In the genomic region with DNA sequence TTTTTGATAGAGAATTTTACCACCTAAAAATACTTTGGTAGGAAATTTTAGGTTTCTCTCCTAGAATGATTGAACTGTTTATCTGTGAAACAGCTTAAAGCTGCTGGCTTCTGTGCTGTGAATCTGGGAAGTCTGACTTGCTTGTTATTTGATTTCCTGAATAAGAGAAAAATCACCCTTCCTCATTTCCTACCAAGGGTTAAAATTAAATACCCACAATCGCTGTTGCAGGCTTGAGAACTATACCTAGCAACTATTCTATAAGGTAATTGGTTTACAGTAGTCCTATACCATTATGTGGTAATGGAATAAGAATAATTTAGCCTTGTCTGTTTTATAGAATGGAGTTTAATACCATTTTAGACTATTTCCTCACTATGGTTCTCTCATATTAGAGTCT, we compare ENCODE assay signal across 2 cellular contexts.
TF ChIP-seq lines count a peak whose summit lies in the region.

No MANE protein-coding gene starts in this region.

TF ChIP-seq in SK-N-SH, 30 proteins besides CTCF, POLR2A, EP300 and RAD21 (continued from another document):
- TF ChIP-seq, protein P1, sequence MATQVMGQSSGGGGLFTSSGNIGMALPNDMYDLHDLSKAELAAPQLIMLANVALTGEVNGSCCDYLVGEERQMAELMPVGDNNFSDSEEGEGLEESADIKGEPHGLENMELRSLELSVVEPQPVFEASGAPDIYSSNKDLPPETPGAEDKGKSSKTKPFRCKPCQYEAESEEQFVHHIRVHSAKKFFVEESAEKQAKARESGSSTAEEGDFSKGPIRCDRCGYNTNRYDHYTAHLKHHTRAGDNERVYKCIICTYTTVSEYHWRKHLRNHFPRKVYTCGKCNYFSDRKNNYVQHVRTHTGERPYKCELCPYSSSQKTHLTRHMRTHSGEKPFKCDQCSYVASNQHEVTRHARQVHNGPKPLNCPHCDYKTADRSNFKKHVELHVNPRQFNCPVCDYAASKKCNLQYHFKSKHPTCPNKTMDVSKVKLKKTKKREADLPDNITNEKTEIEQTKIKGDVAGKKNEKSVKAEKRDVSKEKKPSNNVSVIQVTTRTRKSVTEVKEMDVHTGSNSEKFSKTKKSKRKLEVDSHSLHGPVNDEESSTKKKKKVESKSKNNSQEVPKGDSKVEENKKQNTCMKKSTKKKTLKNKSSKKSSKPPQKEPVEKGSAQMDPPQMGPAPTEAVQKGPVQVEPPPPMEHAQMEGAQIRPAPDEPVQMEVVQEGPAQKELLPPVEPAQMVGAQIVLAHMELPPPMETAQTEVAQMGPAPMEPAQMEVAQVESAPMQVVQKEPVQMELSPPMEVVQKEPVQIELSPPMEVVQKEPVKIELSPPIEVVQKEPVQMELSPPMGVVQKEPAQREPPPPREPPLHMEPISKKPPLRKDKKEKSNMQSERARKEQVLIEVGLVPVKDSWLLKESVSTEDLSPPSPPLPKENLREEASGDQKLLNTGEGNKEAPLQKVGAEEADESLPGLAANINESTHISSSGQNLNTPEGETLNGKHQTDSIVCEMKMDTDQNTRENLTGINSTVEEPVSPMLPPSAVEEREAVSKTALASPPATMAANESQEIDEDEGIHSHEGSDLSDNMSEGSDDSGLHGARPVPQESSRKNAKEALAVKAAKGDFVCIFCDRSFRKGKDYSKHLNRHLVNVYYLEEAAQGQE (IDR thresholded peaks at IDR 0.05; ENCODE audit: low read depth, low read length), result no peak
- TF ChIP-seq RCOR1 (IDR thresholded peaks at IDR 0.05; ENCODE audit: low read length) (no peak), FOXM1 (IDR thresholded peaks at IDR 0.05; ENCODE audit: low read depth) (no peak), GABPA (IDR thresholded peaks at IDR 0.05; ENCODE audit: low read depth) (no peak)
- TF ChIP-seq, protein P2, sequence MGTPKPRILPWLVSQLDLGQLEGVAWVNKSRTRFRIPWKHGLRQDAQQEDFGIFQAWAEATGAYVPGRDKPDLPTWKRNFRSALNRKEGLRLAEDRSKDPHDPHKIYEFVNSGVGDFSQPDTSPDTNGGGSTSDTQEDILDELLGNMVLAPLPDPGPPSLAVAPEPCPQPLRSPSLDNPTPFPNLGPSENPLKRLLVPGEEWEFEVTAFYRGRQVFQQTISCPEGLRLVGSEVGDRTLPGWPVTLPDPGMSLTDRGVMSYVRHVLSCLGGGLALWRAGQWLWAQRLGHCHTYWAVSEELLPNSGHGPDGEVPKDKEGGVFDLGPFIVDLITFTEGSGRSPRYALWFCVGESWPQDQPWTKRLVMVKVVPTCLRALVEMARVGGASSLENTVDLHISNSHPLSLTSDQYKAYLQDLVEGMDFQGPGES (IDR thresholded peaks at IDR 0.05; ENCODE audit: low read depth, low read length), result no peak
- TF ChIP-seq, protein P3, sequence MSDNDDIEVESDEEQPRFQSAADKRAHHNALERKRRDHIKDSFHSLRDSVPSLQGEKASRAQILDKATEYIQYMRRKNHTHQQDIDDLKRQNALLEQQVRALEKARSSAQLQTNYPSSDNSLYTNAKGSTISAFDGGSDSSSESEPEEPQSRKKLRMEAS (IDR thresholded peaks at IDR 0.05; ENCODE audit: low read depth), result no peak

TF ChIP-seq in SK-N-SH treated with all-trans-retinoic acid at 6 μM for 48 hours, 23 proteins besides CTCF, POLR2A, EP300 and RAD21 (continued from another document):
- TF ChIP-seq, protein P4, sequence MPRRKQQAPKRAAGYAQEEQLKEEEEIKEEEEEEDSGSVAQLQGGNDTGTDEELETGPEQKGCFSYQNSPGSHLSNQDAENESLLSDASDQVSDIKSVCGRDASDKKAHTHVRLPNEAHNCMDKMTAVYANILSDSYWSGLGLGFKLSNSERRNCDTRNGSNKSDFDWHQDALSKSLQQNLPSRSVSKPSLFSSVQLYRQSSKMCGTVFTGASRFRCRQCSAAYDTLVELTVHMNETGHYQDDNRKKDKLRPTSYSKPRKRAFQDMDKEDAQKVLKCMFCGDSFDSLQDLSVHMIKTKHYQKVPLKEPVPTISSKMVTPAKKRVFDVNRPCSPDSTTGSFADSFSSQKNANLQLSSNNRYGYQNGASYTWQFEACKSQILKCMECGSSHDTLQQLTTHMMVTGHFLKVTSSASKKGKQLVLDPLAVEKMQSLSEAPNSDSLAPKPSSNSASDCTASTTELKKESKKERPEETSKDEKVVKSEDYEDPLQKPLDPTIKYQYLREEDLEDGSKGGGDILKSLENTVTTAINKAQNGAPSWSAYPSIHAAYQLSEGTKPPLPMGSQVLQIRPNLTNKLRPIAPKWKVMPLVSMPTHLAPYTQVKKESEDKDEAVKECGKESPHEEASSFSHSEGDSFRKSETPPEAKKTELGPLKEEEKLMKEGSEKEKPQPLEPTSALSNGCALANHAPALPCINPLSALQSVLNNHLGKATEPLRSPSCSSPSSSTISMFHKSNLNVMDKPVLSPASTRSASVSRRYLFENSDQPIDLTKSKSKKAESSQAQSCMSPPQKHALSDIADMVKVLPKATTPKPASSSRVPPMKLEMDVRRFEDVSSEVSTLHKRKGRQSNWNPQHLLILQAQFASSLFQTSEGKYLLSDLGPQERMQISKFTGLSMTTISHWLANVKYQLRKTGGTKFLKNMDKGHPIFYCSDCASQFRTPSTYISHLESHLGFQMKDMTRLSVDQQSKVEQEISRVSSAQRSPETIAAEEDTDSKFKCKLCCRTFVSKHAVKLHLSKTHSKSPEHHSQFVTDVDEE (CRISPR knock-in tag; IDR thresholded peaks at IDR 0.05), result no peak
- TF ChIP-seq, protein P5, sequence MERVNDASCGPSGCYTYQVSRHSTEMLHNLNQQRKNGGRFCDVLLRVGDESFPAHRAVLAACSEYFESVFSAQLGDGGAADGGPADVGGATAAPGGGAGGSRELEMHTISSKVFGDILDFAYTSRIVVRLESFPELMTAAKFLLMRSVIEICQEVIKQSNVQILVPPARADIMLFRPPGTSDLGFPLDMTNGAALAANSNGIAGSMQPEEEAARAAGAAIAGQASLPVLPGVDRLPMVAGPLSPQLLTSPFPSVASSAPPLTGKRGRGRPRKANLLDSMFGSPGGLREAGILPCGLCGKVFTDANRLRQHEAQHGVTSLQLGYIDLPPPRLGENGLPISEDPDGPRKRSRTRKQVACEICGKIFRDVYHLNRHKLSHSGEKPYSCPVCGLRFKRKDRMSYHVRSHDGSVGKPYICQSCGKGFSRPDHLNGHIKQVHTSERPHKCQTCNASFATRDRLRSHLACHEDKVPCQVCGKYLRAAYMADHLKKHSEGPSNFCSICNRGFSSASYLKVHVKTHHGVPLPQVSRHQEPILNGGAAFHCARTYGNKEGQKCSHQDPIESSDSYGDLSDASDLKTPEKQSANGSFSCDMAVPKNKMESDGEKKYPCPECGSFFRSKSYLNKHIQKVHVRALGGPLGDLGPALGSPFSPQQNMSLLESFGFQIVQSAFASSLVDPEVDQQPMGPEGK (CRISPR knock-in tag; IDR thresholded peaks at IDR 0.05; ENCODE audit: borderline replicate concordance), result no peak
- TF ChIP-seq, protein P6, sequence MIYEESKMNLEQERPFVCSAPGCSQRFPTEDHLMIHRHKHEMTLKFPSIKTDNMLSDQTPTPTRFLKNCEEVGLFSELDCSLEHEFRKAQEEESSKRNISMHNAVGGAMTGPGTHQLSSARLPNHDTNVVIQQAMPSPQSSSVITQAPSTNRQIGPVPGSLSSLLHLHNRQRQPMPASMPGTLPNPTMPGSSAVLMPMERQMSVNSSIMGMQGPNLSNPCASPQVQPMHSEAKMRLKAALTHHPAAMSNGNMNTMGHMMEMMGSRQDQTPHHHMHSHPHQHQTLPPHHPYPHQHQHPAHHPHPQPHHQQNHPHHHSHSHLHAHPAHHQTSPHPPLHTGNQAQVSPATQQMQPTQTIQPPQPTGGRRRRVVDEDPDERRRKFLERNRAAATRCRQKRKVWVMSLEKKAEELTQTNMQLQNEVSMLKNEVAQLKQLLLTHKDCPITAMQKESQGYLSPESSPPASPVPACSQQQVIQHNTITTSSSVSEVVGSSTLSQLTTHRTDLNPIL (CRISPR knock-in tag; IDR thresholded peaks at IDR 0.05; ENCODE audit: low read depth), result no peak
- no peak for TF ChIP-seq GLIS3 (CRISPR knock-in tag; IDR thresholded peaks at IDR 0.05)
